In genomic region chr9:35079426-35080341, GRCh38 we compare ENCODE assay signal across 1 cellular context.
A peak's percentile ranks its signal among the peaks of the same experiment; 100 is the strongest.
TF ChIP-seq lines count a peak whose summit lies in the region.

TSS of gene FANCG (minus strand) at chr9:35079942. CDS start at chr9:35079524, 418 bp downstream.

TF ChIP-seq in HEK293, 187 proteins besides CTCF, POLR2A, EP300 and RAD21 (continued from another document and continues in another):
- no peak for TF ChIP-seq ZNF473 (tag by site-specific recombination; IDR thresholded peaks at IDR 0.05)
- 0 out of 2 replicates have a peak, but pooled peaks have one; percentile 16 for TF ChIP-seq RBAK (tag by site-specific recombination; IDR thresholded peaks at IDR 0.05)
- TF ChIP-seq, protein P1, sequence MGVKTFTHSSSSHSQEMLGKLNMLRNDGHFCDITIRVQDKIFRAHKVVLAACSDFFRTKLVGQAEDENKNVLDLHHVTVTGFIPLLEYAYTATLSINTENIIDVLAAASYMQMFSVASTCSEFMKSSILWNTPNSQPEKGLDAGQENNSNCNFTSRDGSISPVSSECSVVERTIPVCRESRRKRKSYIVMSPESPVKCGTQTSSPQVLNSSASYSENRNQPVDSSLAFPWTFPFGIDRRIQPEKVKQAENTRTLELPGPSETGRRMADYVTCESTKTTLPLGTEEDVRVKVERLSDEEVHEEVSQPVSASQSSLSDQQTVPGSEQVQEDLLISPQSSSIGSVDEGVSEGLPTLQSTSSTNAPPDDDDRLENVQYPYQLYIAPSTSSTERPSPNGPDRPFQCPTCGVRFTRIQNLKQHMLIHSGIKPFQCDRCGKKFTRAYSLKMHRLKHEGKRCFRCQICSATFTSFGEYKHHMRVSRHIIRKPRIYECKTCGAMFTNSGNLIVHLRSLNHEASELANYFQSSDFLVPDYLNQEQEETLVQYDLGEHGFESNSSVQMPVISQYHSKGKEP (tag by site-specific recombination; IDR thresholded peaks at IDR 0.05), result no peak
- TF ChIP-seq ZNF596 (tag by site-specific recombination; IDR thresholded peaks at IDR 0.05), result no peak
- no peak for TF ChIP-seq ZNF518A (tag by site-specific recombination; conservative IDR thresholded peaks at IDR 0.05; ENCODE audit: low read depth)
- no peak for TF ChIP-seq ZNF747 (tag by site-specific recombination; IDR thresholded peaks at IDR 0.05)
- TF ChIP-seq ZNF175 (tag by site-specific recombination; IDR thresholded peaks at IDR 0.05), result no peak
- no peak for TF ChIP-seq ZNF433 (tag by site-specific recombination; IDR thresholded peaks at IDR 0.05; ENCODE audit: low read depth)
- TF ChIP-seq, protein P2, sequence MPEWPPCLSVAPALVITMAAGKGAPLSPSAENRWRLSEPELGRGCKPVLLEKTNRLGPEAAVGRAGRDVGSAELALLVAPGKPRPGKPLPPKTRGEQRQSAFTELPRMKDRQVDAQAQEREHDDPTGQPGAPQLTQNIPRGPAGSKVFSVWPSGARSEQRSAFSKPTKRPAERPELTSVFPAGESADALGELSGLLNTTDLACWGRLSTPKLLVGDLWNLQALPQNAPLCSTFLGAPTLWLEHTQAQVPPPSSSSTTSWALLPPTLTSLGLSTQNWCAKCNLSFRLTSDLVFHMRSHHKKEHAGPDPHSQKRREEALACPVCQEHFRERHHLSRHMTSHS (tag by site-specific recombination; IDR thresholded peaks at IDR 0.05), result no peak
- no peak; the same call in 1 of the 2 replicates for TF ChIP-seq ZBTB21 (tag by site-specific recombination; IDR thresholded peaks at IDR 0.05)
- TF ChIP-seq, protein P3, sequence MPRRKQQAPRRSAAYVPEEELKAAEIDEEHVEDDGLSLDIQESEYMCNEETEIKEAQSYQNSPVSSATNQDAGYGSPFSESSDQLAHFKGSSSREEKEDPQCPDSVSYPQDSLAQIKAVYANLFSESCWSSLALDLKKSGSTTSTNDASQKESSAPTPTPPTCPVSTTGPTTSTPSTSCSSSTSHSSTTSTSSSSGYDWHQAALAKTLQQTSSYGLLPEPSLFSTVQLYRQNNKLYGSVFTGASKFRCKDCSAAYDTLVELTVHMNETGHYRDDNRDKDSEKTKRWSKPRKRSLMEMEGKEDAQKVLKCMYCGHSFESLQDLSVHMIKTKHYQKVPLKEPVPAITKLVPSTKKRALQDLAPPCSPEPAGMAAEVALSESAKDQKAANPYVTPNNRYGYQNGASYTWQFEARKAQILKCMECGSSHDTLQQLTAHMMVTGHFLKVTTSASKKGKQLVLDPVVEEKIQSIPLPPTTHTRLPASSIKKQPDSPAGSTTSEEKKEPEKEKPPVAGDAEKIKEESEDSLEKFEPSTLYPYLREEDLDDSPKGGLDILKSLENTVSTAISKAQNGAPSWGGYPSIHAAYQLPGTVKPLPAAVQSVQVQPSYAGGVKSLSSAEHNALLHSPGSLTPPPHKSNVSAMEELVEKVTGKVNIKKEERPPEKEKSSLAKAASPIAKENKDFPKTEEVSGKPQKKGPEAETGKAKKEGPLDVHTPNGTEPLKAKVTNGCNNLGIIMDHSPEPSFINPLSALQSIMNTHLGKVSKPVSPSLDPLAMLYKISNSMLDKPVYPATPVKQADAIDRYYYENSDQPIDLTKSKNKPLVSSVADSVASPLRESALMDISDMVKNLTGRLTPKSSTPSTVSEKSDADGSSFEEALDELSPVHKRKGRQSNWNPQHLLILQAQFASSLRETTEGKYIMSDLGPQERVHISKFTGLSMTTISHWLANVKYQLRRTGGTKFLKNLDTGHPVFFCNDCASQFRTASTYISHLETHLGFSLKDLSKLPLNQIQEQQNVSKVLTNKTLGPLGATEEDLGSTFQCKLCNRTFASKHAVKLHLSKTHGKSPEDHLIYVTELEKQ (tag by site-specific recombination; IDR thresholded peaks at IDR 0.05; ENCODE audit: borderline replicate concordance), result no peak
- no peak for TF ChIP-seq ZNF155 (tag by site-specific recombination; IDR thresholded peaks at IDR 0.05)
- TF ChIP-seq ZIC2 (tag by site-specific recombination; IDR thresholded peaks at IDR 0.05), result peak; percentile 36; the same call in 1 of the 2 replicates
- TF ChIP-seq ZBTB11 (tag by site-specific recombination; conservative IDR thresholded peaks at IDR 0.05; ENCODE audit: low read depth), result peak; percentile 92
- TF ChIP-seq, protein P4, sequence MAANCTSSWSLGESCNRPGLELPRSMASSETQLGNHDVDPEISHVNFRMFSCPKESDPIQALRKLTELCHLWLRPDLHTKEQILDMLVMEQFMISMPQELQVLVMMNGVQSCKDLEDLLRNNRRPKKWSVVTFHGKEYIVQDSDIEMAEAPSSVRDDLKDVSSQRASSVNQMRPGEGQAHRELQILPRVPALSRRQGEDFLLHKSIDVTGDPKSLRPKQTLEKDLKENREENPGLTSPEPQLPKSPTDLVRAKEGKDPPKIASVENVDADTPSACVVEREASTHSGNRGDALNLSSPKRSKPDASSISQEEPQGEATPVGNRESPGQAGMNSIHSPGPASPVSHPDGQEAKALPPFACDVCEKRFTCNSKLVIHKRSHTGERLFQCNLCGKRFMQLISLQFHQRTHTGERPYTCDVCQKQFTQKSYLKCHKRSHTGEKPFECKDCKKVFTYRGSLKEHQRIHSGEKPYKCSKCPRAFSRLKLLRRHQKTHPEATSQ (tag by site-specific recombination; IDR thresholded peaks at IDR 0.05), result no peak
- TF ChIP-seq ZNF48 (tag by site-specific recombination; IDR thresholded peaks at IDR 0.05), result no peak
- no peak for TF ChIP-seq ZNF248 (tag by site-specific recombination; IDR thresholded peaks at IDR 0.05)
- TF ChIP-seq HOXC10 (CRISPR knock-in tag; IDR thresholded peaks at IDR 0.05), result no peak
- TF ChIP-seq BCL11B (tag by site-specific recombination; IDR thresholded peaks at IDR 0.05; ENCODE audit: low read depth), result no peak
- TF ChIP-seq ZNF302 (tag by site-specific recombination; IDR thresholded peaks at IDR 0.05; ENCODE audit: low read depth), result no peak
- TF ChIP-seq ZNF621 (tag by site-specific recombination; IDR thresholded peaks at IDR 0.05), result no peak
- 0 out of 2 replicates have a peak, but pooled peaks have one; percentile 28 for TF ChIP-seq YY2 (tag by site-specific recombination; IDR thresholded peaks at IDR 0.05)
- TF ChIP-seq ZBTB7A (tag by site-specific recombination; IDR thresholded peaks at IDR 0.05; ENCODE audit: low read depth), result no peak
- no peak for TF ChIP-seq ZSCAN30 (tag by site-specific recombination; IDR thresholded peaks at IDR 0.05)
- no peak for TF ChIP-seq ZNF24 (tag by site-specific recombination; IDR thresholded peaks at IDR 0.05)
- TF ChIP-seq, protein P5, sequence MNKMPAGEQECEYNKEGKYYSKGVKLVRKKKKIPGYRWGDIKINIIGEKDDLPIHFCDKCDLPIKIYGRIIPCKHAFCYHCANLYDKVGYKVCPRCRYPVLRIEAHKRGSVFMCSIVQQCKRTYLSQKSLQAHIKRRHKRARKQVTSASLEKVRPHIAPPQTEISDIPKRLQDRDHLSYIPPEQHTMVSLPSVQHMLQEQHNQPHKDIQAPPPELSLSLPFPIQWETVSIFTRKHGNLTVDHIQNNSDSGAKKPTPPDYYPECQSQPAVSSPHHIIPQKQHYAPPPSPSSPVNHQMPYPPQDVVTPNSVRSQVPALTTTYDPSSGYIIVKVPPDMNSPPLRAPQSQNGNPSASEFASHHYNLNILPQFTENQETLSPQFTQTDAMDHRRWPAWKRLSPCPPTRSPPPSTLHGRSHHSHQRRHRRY (tag by site-specific recombination; IDR thresholded peaks at IDR 0.05), result no peak
- TF ChIP-seq ZNF677 (tag by site-specific recombination; IDR thresholded peaks at IDR 0.05), result no peak
- TF ChIP-seq KLF8 (tag by site-specific recombination; IDR thresholded peaks at IDR 0.05), result peak; percentile 85
- peak; percentile 87 for TF ChIP-seq SP3 (tag by site-specific recombination; IDR thresholded peaks at IDR 0.05)
- no peak for TF ChIP-seq OSR2 (tag by site-specific recombination; IDR thresholded peaks at IDR 0.05)
- TF ChIP-seq ZFP41 (tag by site-specific recombination; IDR thresholded peaks at IDR 0.05; ENCODE audit: borderline replicate concordance), result no peak
- no peak for TF ChIP-seq ZNF555 (tag by site-specific recombination; conservative IDR thresholded peaks at IDR 0.05)
- TF ChIP-seq ZNF558 (tag by site-specific recombination; IDR thresholded peaks at IDR 0.05), result no peak
- TF ChIP-seq ZNF214 (tag by site-specific recombination; IDR thresholded peaks at IDR 0.05; ENCODE audit: borderline replicate concordance), result no peak
- TF ChIP-seq ZNF623 (tag by site-specific recombination; IDR thresholded peaks at IDR 0.05), result no peak
- no peak for TF ChIP-seq ZFP3 (tag by site-specific recombination; IDR thresholded peaks at IDR 0.05; ENCODE audit: low read depth)
- peak; percentile 67; the same call in 1 of the 2 replicates for TF ChIP-seq ZNF561 (tag by site-specific recombination; IDR thresholded peaks at IDR 0.05; ENCODE audit: borderline replicate concordance)
- TF ChIP-seq ZNF184 (tag by site-specific recombination; IDR thresholded peaks at IDR 0.05), result no peak
- TF ChIP-seq ZNF639 (tag by site-specific recombination; IDR thresholded peaks at IDR 0.05), result no peak
